6 cellular contexts compared by ENCODE assay signal in genomic region chr5:181189363-181189961, GRCh38. TPM values are rescaled to one million over a fixed set of nuclear protein-coding genes. Genes with fewer than 3 reads are reported as not detected.
DNase-seq lines count a peak whose midpoint lies in the region; ATAC-seq and TF ChIP-seq lines count a peak whose summit lies in the region.

No MANE protein-coding gene starts in this region.

- H3K36me3 ChIP-seq in PC-9 (ENCODE audit: low read depth), result no peaks in the 10 kb centered on the region
- H3K36me3 ChIP-seq in prostate gland, result no peaks in the 10 kb centered on the region

- peaks cover 37% of the 10 kb centered on the region for H3F3A ChIP-seq in PC-9 (ENCODE audit: insufficient read depth, low read depth)

- DNase-seq in PC-9, result no peak
- no peak for DNase-seq in coronary artery (ENCODE audit: low spot score)
- DNase-seq in prostate gland (ENCODE audit: low spot score), result no peak
- DNase-seq in GM13977 (ENCODE audit: low spot score), result no peak

- H2AFZ ChIP-seq in PC-9, result peak overlapping the region; percentile 91

- H3K9me3 ChIP-seq in PC-9 (ENCODE audit: insufficient read depth, low read depth) (no peaks in the 10 kb centered on the region), prostate gland (no peaks in the 10 kb centered on the region)

- in situ Hi-C loops in GM13977 (cut with MboI; ENCODE audit: low pct_unique_long_range_greater_than_20kb, low sequenced_read_pairs, unreplicated experiment), result no loop called here

- H3K4me1 ChIP-seq in PC-9 (replicated peaks; ENCODE audit: insufficient read depth) (peaks cover 30% of the 10 kb centered on the region; the same call in 1 of the 2 replicates), prostate gland (replicated peaks) (peaks cover 7% of the 10 kb centered on the region)

- H3K4me3 ChIP-seq in PC-9 (peak overlapping the region; percentile 98), coronary artery (peak overlapping the region; percentile 90), prostate gland (peak overlapping the region; percentile 62 to 90)

- no peaks in the 10 kb centered on the region for H3K79me2 ChIP-seq in PC-9 (ENCODE audit: low read depth)

- CTCF ChIA-PET in PC-9 (lab: Charles Lee), result interaction anchor here (0.6 kb wide), 1 partner anchor 67 kb away, joined by 11 read pairs; no protein-coding TSS in a partner anchor

- 0% methylated on average over 41 of the region's 41 CpGs for WGBS in prostate gland

- H3K27me3 ChIP-seq in PC-9 (ENCODE audit: insufficient read depth, low read depth) (no peaks in the 10 kb centered on the region), prostate gland (replicated peaks; ENCODE audit: insufficient read depth) (no peaks in the 10 kb centered on the region)

- TF ChIP-seq POLR2A in prostate gland (IDR thresholded peaks at IDR 0.05), result no peak

- peak overlapping the region; percentile 97 for H3K4me2 ChIP-seq in PC-9

- no peaks in the 10 kb centered on the region for H4K20me1 ChIP-seq in PC-9 (ENCODE audit: insufficient read depth)

- POLR2A ChIA-PET in PC-9 (lab: Charles Lee; ENCODE audit: unreplicated experiment), result interaction anchor here (0.6 to 1.0 kb wide), 3 partner anchors 18 to 54 kb away, joined by 3 to 5 read pairs (median 5); partner anchors contain the start of gene RACK1

- H3K9me2 ChIP-seq in PC-9 (ENCODE audit: insufficient read depth), result no peaks in the 10 kb centered on the region

- no peak overlapping the region for H3K27ac ChIP-seq in PC-9
- H3K27ac ChIP-seq in coronary artery, result peak overlapping the region; percentile 88 to 97
- peak overlapping the region; percentile 86 to 95 for H3K27ac ChIP-seq in prostate gland

- intact Hi-C loops in PC-9 (cut with micrococcal nuclease; ENCODE audit: unreplicated experiment) (loop anchor here (2.0 to 5.0 kb wide), 2 partner anchors 329 to 1457 kb away; partner anchors contain the start of genes MAML1 and ZFP62), prostate gland (cut with DNase I) (loop anchor here (10.0 kb wide), 1 partner anchor 325 kb away; the partner anchor contains the start of gene ZFP62)

- ATAC-seq in HG03045 (IDR thresholded peaks at IDR 0.05; ENCODE audit: unreplicated experiment) (no peak), GM18517 (IDR thresholded peaks at IDR 0.05; ENCODE audit: unreplicated experiment) (no peak)

- TF ChIP-seq CTCF in PC-9 (conservative IDR thresholded peaks at IDR 0.05), result no peak
- no peak for TF ChIP-seq CTCF in coronary artery (IDR thresholded peaks at IDR 0.05)
- TF ChIP-seq CTCF in prostate gland (IDR thresholded peaks at IDR 0.05), result no peak
- TF ChIP-seq CTCF in GM13977 (IDR thresholded peaks at IDR 0.05; ENCODE audit: extremely low read depth, insufficient read depth, missing control alignments), result no peak

- no TSS peak for BruUV-seq in PC-9 (replicated peaks; lab: Mats Ljungman, UMichigan)

RNA-seq across cellular contexts. Expression of gene TRIM7, which starts 15.5 kb away (rescaled TPM):
- total RNA-seq in PC-9 (2021), result 9.2 and 10.4 TPM in 2 replicates
- total RNA-seq in prostate gland, result 1 to 10 TPM; 4.5 to 6.4 TPM

RNA-seq across cellular contexts. Expression of gene TRIM41, which starts 33.6 kb away (rescaled TPM):
- total RNA-seq in PC-9 (2021) (57.6 and 66.0 TPM in 2 replicates), prostate gland (10 to 100 TPM; 16.9 to 28.3 TPM)

RNA-seq across cellular contexts. Expression of gene OR2V2, which starts 42.1 kb away (rescaled TPM):
- total RNA-seq in PC-9 (2021) (not detected in 2 replicates), prostate gland (not detected)

RNA-seq across cellular contexts. Expression of gene RACK1, which starts 54.2 kb away (rescaled TPM):
- 2,373 and 2,766 TPM in 2 replicates for total RNA-seq in PC-9 (2021)
- 1,000 to 10,000 TPM; 2,058 to 4,360 TPM for total RNA-seq in prostate gland

RNA-seq across cellular contexts. Expression of gene OR2V1, which starts 58.5 kb away (rescaled TPM):
- total RNA-seq in PC-9 (2021) (not detected in 2 replicates), prostate gland (not detected)
